In genomic region chr10:5531558-5532230, GRCh38 we compare ENCODE assay signal across 1 cellular context.
TF ChIP-seq lines count a peak whose summit lies in the region.

No MANE protein-coding gene starts in this region.

TF ChIP-seq in HepG2, 621 proteins besides CTCF, POLR2A, EP300 and RAD21:
- peak; percentile 53; the same call in 1 of the 2 replicates for TF ChIP-seq SRF (IDR thresholded peaks at IDR 0.05; ENCODE audit: low read depth, low read length)
- TF ChIP-seq, protein P1, sequence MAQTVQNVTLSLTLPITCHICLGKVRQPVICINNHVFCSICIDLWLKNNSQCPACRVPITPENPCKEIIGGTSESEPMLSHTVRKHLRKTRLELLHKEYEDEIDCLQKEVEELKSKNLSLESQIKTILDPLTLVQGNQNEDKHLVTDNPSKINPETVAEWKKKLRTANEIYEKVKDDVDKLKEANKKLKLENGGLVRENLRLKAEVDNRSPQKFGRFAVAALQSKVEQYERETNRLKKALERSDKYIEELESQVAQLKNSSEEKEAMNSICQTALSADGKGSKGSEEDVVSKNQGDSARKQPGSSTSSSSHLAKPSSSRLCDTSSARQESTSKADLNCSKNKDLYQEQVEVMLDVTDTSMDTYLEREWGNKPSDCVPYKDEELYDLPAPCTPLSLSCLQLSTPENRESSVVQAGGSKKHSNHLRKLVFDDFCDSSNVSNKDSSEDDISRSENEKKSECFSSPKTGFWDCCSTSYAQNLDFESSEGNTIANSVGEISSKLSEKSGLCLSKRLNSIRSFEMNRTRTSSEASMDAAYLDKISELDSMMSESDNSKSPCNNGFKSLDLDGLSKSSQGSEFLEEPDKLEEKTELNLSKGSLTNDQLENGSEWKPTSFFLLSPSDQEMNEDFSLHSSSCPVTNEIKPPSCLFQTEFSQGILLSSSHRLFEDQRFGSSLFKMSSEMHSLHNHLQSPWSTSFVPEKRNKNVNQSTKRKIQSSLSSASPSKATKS (CRISPR knock-in tag; IDR thresholded peaks at IDR 0.05), result no peak
- TF ChIP-seq, protein P2, sequence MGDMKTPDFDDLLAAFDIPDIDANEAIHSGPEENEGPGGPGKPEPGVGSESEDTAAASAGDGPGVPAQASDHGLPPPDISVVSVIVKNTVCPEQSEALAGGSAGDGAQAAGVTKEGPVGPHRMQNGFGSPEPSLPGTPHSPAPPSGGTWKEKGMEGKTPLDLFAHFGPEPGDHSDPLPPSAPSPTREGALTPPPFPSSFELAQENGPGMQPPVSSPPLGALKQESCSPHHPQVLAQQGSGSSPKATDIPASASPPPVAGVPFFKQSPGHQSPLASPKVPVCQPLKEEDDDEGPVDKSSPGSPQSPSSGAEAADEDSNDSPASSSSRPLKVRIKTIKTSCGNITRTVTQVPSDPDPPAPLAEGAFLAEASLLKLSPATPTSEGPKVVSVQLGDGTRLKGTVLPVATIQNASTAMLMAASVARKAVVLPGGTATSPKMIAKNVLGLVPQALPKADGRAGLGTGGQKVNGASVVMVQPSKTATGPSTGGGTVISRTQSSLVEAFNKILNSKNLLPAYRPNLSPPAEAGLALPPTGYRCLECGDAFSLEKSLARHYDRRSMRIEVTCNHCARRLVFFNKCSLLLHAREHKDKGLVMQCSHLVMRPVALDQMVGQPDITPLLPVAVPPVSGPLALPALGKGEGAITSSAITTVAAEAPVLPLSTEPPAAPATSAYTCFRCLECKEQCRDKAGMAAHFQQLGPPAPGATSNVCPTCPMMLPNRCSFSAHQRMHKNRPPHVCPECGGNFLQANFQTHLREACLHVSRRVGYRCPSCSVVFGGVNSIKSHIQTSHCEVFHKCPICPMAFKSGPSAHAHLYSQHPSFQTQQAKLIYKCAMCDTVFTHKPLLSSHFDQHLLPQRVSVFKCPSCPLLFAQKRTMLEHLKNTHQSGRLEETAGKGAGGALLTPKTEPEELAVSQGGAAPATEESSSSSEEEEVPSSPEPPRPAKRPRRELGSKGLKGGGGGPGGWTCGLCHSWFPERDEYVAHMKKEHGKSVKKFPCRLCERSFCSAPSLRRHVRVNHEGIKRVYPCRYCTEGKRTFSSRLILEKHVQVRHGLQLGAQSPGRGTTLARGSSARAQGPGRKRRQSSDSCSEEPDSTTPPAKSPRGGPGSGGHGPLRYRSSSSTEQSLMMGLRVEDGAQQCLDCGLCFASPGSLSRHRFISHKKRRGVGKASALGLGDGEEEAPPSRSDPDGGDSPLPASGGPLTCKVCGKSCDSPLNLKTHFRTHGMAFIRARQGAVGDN (CRISPR knock-in tag; IDR thresholded peaks at IDR 0.05), result peak; percentile 35; the same call in 1 of the 2 replicates
